ENCODE assay signal across 28 cellular contexts in the genomic region with DNA sequence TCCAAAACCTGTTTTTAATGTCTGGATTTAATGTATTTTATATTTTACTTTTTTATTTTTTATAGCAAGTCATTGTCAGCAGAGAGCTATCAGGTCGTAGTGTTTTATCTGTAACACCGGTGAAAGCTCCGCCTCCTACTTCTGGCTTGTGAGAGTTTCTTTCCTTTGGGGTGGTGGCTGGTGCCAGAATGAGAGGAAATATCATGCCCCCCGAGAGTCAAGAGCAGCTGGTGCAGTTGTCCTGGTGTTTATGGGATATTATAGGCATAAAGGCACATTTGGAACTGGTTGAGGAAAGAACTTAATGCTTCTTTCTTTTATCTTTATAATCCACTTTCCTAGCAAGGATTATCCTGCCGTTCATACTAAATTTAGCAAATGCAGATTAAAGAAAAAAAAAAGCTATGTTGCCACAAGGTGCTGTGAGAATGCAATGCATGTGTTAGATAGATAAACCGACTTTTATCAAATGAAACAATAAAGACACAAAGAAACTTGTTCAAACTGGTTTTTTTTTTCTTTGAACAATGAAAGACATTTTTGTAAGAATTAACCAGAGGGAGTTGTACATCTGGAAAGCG.
DNase-seq lines count a peak whose midpoint lies in the region; FAIRE-seq and TF ChIP-seq lines count a peak whose summit lies in the region.
"Had no signal": no experiment of that assay in that cellular context is flagged by ENCODE, and none has a peak within 500 bp of the region (broad histone marks: within the 10 kb centered on the region; RNA-seq: fewer than 3 reads in every experiment).

No MANE protein-coding gene starts in this region.

- H3K27ac ChIP-seq in WERI-Rb-1 (peak overlapping the region; percentile 65), kidney (ENCODE audit: low read depth in 2 of 2, low read length in 2 of 2) (no peak overlapping the region)
- H3K27ac ChIP-seq: 22Rv1, adrenal gland, heart left ventricle, tibial nerve, VCaP had no signal

- FAIRE-seq in GM19239 (lab: Jason Lieb, UNC) (no peak), kidney (lab: Jason Lieb, UNC) (no peak)
- FAIRE-seq: HTR-8/SVneo, K562 had no signal

- H3K27me3 ChIP-seq in WERI-Rb-1 (ENCODE audit: insufficient read depth, low read depth, severe bottlenecking) (no peaks in the 10 kb centered on the region), neuron (ENCODE audit: insufficient read depth, low read length) (no peaks in the 10 kb centered on the region)
- H3K27me3 ChIP-seq: adrenal gland, heart left ventricle, tibial nerve had no signal

- H3K9me3 ChIP-seq in WERI-Rb-1 (ENCODE audit: severe bottlenecking) (no peaks in the 10 kb centered on the region), neuron (ENCODE audit: low read length) (no peaks in the 10 kb centered on the region), kidney (ENCODE audit: control insufficient read depth in 1 of 2, low read length in 2 of 2) (no peaks in the 10 kb centered on the region)
- H3K9me3 ChIP-seq: adrenal gland, heart left ventricle, tibial nerve had no signal

- peak overlapping the region; percentile 36 for H2AFZ ChIP-seq in neuron (ENCODE audit: low read depth, low read length)

- DNase-seq in DMS 273 (lab: John Stamatoyannopoulos, UW; ENCODE audit: unreplicated experiment): peak; percentile 61
- no peak for DNase-seq in DMS 273 treated with DMSO at 0.1 percent for 48 hours (lab: John Stamatoyannopoulos, UW)
- DNase-seq in NCI-H2171 (lab: John Stamatoyannopoulos, UW): peak; percentile 26
- DNase-seq in WERI-Rb-1: peak; percentile 68
- DNase-seq in COLO829 (ENCODE audit: low spot score): no peak
- no peak for DNase-seq in GM19239 (ENCODE audit: insufficient read length, low spot score)
- no peak for DNase-seq in kidney
- DNase-seq: activated CD4-positive, alpha-beta T cell treated with anti-CD3 and anti-CD28 coated beads, Interleukin-2, amount 10 ng/mL, durations not matched to agents 7 days and 5 days; activated naive CD4-positive, alpha-beta T cell treated with Interleukin-2 at 50 U/mL for 16 hours; activated T-cell treated with anti-CD3 and anti-CD28 coated beads, Interleukin-2, amount 50 U/mL, for 4 hours; adrenal gland; effector memory CD8-positive, alpha-beta T cell; foreskin fibroblast; mesenchymal stem cell; naive B cell; NCI-H1105; NCI-H187 treated with DMSO at 0.1 percent for 48 hours; NCI-H345; NCI-H774; retina; stimulated activated CD4-positive, alpha-beta T cell treated with anti-CD3 and anti-CD28 coated beads, Interleukin-2, amount 100 ng/mL, for 24 hours had no signal

- H3K36me3 ChIP-seq in WERI-Rb-1: no peaks in the 10 kb centered on the region
- H3K36me3 ChIP-seq in neuron (ENCODE audit: insufficient read depth, low read length): no peaks in the 10 kb centered on the region
- H3K36me3 ChIP-seq in kidney (ENCODE audit: control insufficient read depth in 1 of 2, insufficient read depth in 2 of 2, low read length in 2 of 2): no peaks in the 10 kb centered on the region
- H3K36me3 ChIP-seq: adrenal gland, heart left ventricle, tibial nerve had no signal

- TF ChIP-seq CTCF in WERI-Rb-1 (IDR thresholded peaks at IDR 0.05; ENCODE audit: low read depth, low read length) (no peak), kidney (IDR thresholded peaks at IDR 0.05; ENCODE audit: borderline replicate concordance, extremely low read depth, insufficient read depth) (no peak)

- H3K4me1 ChIP-seq in neuron (ENCODE audit: insufficient read depth, low read length): no peaks in the 10 kb centered on the region
- H3K4me1 ChIP-seq in kidney (ENCODE audit: control insufficient read depth in 1 of 2, insufficient read depth in 1 of 2, low read depth in 1 of 2, low read length in 2 of 2): no peaks in the 10 kb centered on the region
- H3K4me1 ChIP-seq: adrenal gland, tibial nerve had no signal

- H3K9ac ChIP-seq in kidney (ENCODE audit: low read length in 2 of 2): no peak overlapping the region

- peak overlapping the region; percentile 27; the same call in 1 of the 2 replicates for H3K4me3 ChIP-seq in WERI-Rb-1 (ENCODE audit: low read depth, low read length)
- H3K4me3 ChIP-seq in neuron (ENCODE audit: low read length): no peak overlapping the region
- H3K4me3 ChIP-seq in kidney (ENCODE audit: low read length in 2 of 2): no peak overlapping the region
- H3K4me3 ChIP-seq: adrenal gland, K562, tibial nerve had no signal

- intact Hi-C loops in kidney (cut with DNase I): no loop called here

Comparison
In these comparisons a context has a peak if more than half of its experiments do, and no peak if none do; other contexts are left out.
1. DNase-seq: peak in DMS 273 (single experiment), NCI-H2171 (single experiment) and WERI-Rb-1 (single experiment); none in DMS 273 treated with DMSO at 0.1 percent for 48 hours (single experiment), COLO829 (single experiment), GM19239 (single experiment) and kidney (single experiment).